8 cellular contexts compared by ENCODE assay signal in genomic region chr17:46191332-46192210, GRCh38. TPM values are rescaled to one million over a fixed set of nuclear protein-coding genes. Genes with fewer than 3 reads are reported as not detected.
DNase-seq lines count a peak whose midpoint lies in the region; ATAC-seq and TF ChIP-seq lines count a peak whose summit lies in the region.

No MANE protein-coding gene starts in this region.

- H3K4me3 Mint-ChIP-seq in activated T-helper 2 cell treated with anti-CD3 and anti-CD28 coated beads, Interferon-gamma antibody, Interleukin-2, Interleukin-4, amounts not matched to agents 10 μg/mL and 5 μg/mL and 100 μg/mL, durations not matched to agents 14 hours and 24 hours and 36 hours (ENCODE audit: low read depth), result peak overlapping the region; percentile 98

- peaks cover 35% of the 10 kb centered on the region for H3K36me3 Mint-ChIP-seq in activated T-helper 2 cell treated with anti-CD3 and anti-CD28 coated beads, Interferon-gamma antibody, Interleukin-2, Interleukin-4, amounts not matched to agents 10 μg/mL and 5 μg/mL and 100 μg/mL, durations not matched to agents 14 hours and 24 hours and 36 hours (ENCODE audit: low read depth)

- H3K9me3 Mint-ChIP-seq in activated T-helper 2 cell treated with anti-CD3 and anti-CD28 coated beads, Interferon-gamma antibody, Interleukin-2, Interleukin-4, amounts not matched to agents 10 μg/mL and 5 μg/mL and 100 μg/mL, durations not matched to agents 14 hours and 24 hours and 36 hours, result no peaks in the 10 kb centered on the region

- TF ChIP-seq CTCF in AG09309 (IDR thresholded peaks at IDR 0.05; ENCODE audit: control insufficient read depth, insufficient read depth, low read depth, low read length, missing control alignments) (no peak), GM12864 (IDR thresholded peaks at IDR 0.05; ENCODE audit: low read depth, low read length, missing control alignments) (no peak)

- H3K27ac Mint-ChIP-seq in activated T-helper 2 cell treated with anti-CD3 and anti-CD28 coated beads, Interferon-gamma antibody, Interleukin-2, Interleukin-4, amounts not matched to agents 10 μg/mL and 5 μg/mL and 100 μg/mL, durations not matched to agents 14 hours and 24 hours and 36 hours, result peak overlapping the region; percentile 99

- no peak for ATAC-seq in GM21528 (IDR thresholded peaks at IDR 0.05; ENCODE audit: low FRiP score, unreplicated experiment)

- peaks cover 59% of the 10 kb centered on the region for H3K4me1 Mint-ChIP-seq in activated T-helper 2 cell treated with anti-CD3 and anti-CD28 coated beads, Interferon-gamma antibody, Interleukin-2, Interleukin-4, amounts not matched to agents 10 μg/mL and 5 μg/mL and 100 μg/mL, durations not matched to agents 14 hours and 24 hours and 36 hours (ENCODE audit: low read depth)

- peak overlapping the region; percentile 90 for H3K4me3 ChIP-seq in AG09309 (ENCODE audit: control insufficient read depth, low read depth, low read length)
- H3K4me3 ChIP-seq in GM12864 (ENCODE audit: low read depth, low read length), result peak overlapping the region; percentile 93

- intact Hi-C loops in activated T-helper 2 cell treated with anti-CD3 and anti-CD28 coated beads, Interferon-gamma antibody, Interleukin-2, Interleukin-4, amounts not matched to agents 10 μg/mL and 5 μg/mL and 100 μg/mL, durations not matched to agents 14 hours and 24 hours and 36 hours (cut with micrococcal nuclease), result loop anchor here (5.0 to 10.0 kb wide), 2 partner anchors 76 to 877 kb away; partner anchors contain the start of gene MAP3K14

- no peaks in the 10 kb centered on the region for H3K27me3 Mint-ChIP-seq in activated T-helper 2 cell treated with anti-CD3 and anti-CD28 coated beads, Interferon-gamma antibody, Interleukin-2, Interleukin-4, amounts not matched to agents 10 μg/mL and 5 μg/mL and 100 μg/mL, durations not matched to agents 14 hours and 24 hours and 36 hours (ENCODE audit: low read depth)

- no peak for DNase-seq in AG09309 (ENCODE audit: low read depth)
- DNase-seq in GM12864 (ENCODE audit: low read depth), result no peak
- peak; percentile 68 for DNase-seq in NCI-H345 treated with DMSO at 0.1 percent for 48 hours (lab: John Stamatoyannopoulos, UW; ENCODE audit: unreplicated experiment)
- peak; percentile 35 for DNase-seq in activated T-helper 2 cell treated with anti-CD3 and anti-CD28 coated beads, Interferon-gamma antibody, Interleukin-2, Interleukin-4, amounts not matched to agents 10 μg/mL and 5 μg/mL and 100 μg/mL, durations not matched to agents 14 hours and 24 hours and 36 hours (ENCODE audit: low spot score)
- peak; percentile 47 for DNase-seq in glomerular visceral epithelial cell (ENCODE audit: extremely low spot score)
- peak; percentile 87 for DNase-seq in pons (ENCODE audit: low spot score)
- no peak for DNase-seq in NCI-H1930 (lab: John Stamatoyannopoulos, UW)

RNA-seq across cellular contexts. Expression of gene KANSL1, which starts 1.7 kb away (rescaled TPM):
- 91.5 and 93.9 TPM in 2 replicates for total RNA-seq in activated T-helper 2 cell treated with anti-CD3 and anti-CD28 coated beads, Interferon-gamma antibody, Interleukin-2, Interleukin-4, amounts not matched to agents 10 μg/mL and 5 μg/mL and 100 μg/mL, durations not matched to agents 14 hours and 24 hours and 36 hours

Comparison
In these comparisons a context has a peak if more than half of its experiments do, and no peak if none do; other contexts are left out.
1. DNase-seq: peak in NCI-H345 treated with DMSO at 0.1 percent for 48 hours (single experiment), activated T-helper 2 cell treated with anti-CD3 and anti-CD28 coated beads, Interferon-gamma antibody, Interleukin-2, Interleukin-4, amounts not matched to agents 10 μg/mL and 5 μg/mL and 100 μg/mL, durations not matched to agents 14 hours and 24 hours and 36 hours (single experiment), glomerular visceral epithelial cell (single experiment) and pons (single experiment); none in AG09309 (single experiment), GM12864 (single experiment) and NCI-H1930 (0 of 2).